In the genomic region with DNA sequence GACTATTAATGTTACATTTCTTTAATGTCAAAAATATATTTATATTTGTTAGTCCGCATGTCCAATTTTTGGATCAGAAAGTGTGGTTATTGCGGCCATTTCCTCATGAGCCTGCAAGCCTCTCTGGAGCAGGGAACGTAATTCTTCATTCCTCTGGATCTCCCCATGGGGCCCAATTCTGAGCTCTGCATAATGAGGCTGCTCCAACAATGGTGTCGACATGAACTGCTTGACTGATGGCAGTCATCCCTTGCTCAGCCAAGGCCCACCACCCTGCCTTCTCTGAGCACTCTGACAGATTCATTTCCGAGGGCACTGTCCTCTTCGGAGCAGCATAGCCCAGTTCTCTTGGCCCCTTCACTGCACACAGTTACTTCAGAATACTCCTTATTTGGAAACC, we compare ENCODE assay signal across 24 cellular contexts. TPM values are rescaled to one million over a fixed set of nuclear protein-coding genes. Genes with fewer than 3 reads are reported as not detected.
DNase-seq lines count a peak whose midpoint lies in the region; ATAC-seq, FAIRE-seq and TF ChIP-seq lines count a peak whose summit lies in the region.
"Had no signal": no experiment of that assay in that cellular context is flagged by ENCODE, and none has a peak within 500 bp of the region (broad histone marks: within the 10 kb centered on the region; RNA-seq: fewer than 3 reads in every experiment).

No MANE protein-coding gene starts in this region.

- ATAC-seq in HepG2 (no peak), right lobe of liver (no peak), upper lobe of left lung (ENCODE audit: low FRiP score in 2 of 2) (no peak), HG03565 (IDR thresholded peaks at IDR 0.05; ENCODE audit: unreplicated experiment) (no peak)
- ATAC-seq: A549, HCT116 had no signal

- H3K9ac ChIP-seq in HepG2 (ENCODE audit: insufficient read depth, low read depth, low read length): no peak overlapping the region; the same call in 1 of the 2 replicates
- no peak overlapping the region for H3K9ac ChIP-seq in subcutaneous abdominal adipose tissue (ENCODE audit: low read length in 5 of 5)

- H3K27me3 ChIP-seq in HepG2 (ENCODE audit: control insufficient read depth in 1 of 2, insufficient read depth in 2 of 2, low read length in 2 of 2): no peaks in the 10 kb centered on the region; a peak in 1 of 5 replicates
- H3K27me3 ChIP-seq in right lobe of liver: no peaks in the 10 kb centered on the region
- H3K27me3 ChIP-seq in subcutaneous abdominal adipose tissue (ENCODE audit: control insufficient read depth in 5 of 5, insufficient read depth in 4 of 5, low read length in 5 of 5): no peaks in the 10 kb centered on the region
- no peaks in the 10 kb centered on the region for H3K27me3 ChIP-seq in osteoblast (ENCODE audit: insufficient read depth, low read length)
- no peaks in the 10 kb centered on the region for H3K27me3 ChIP-seq in upper lobe of left lung

- H3K9me3 ChIP-seq in HepG2 (ENCODE audit: low read length): no peaks in the 10 kb centered on the region
- H3K9me3 ChIP-seq in right lobe of liver: no peaks in the 10 kb centered on the region
- H3K9me3 ChIP-seq in subcutaneous abdominal adipose tissue (ENCODE audit: control insufficient read depth in 5 of 5, low read length in 5 of 5): no peaks in the 10 kb centered on the region
- no peaks in the 10 kb centered on the region for H3K9me3 ChIP-seq in osteoblast (ENCODE audit: low read depth, low read length)
- H3K9me3 ChIP-seq in upper lobe of left lung: no peaks in the 10 kb centered on the region
- H3K9me3 ChIP-seq: A549, Caco-2 had no signal

- WGBS in HepG2 (ENCODE audit: low lambda C conversion rate): 98% methylated on average over 6 of the region's 6 CpGs
- 94% methylated on average over 4 of the region's 6 CpGs for WGBS in right lobe of liver (ENCODE audit: insufficient coverage, low coverage, low lambda C conversion rate, missing lambda C conversion rate)
- WGBS in upper lobe of left lung, 2 donors: 84 to 92% methylated on average over 6 of the region's 6 CpGs

- no TSS peak for BruUV-seq in HepG2 (replicated peaks; lab: Mats Ljungman, UMichigan)

- TF ChIP-seq CTCF in HepG2 (CRISPR knock-in tag; IDR thresholded peaks at IDR 0.05) (no peak), right lobe of liver (IDR thresholded peaks at IDR 0.05) (no peak), osteoblast (IDR thresholded peaks at IDR 0.05; ENCODE audit: extremely low read depth, low read depth, low read length) (no peak), upper lobe of left lung (IDR thresholded peaks at IDR 0.05) (no peak)

- H3K4me3 ChIP-seq in HepG2 (replicated peaks in 1 of 3; ENCODE audit: insufficient read depth in 1 of 3, low read depth in 2 of 3, low read length in 3 of 3) (no peak overlapping the region), right lobe of liver (no peak overlapping the region), subcutaneous abdominal adipose tissue (ENCODE audit: low read depth in 1 of 5, low read length in 5 of 5) (no peak overlapping the region), osteoblast (ENCODE audit: insufficient read depth, low read length) (no peak overlapping the region), upper lobe of left lung (no peak overlapping the region)
- H3K4me3 ChIP-seq: A549 had no signal

- TF ChIP-seq EP300 in HepG2 (IDR thresholded peaks at IDR 0.05; ENCODE audit: low read depth in 2 of 2, low read length in 2 of 2): no peak
- no peak for TF ChIP-seq EP300 in HepG2 (CRISPR knock-in tag; IDR thresholded peaks at IDR 0.05; ENCODE audit: borderline replicate concordance)
- TF ChIP-seq EP300 in upper lobe of left lung (IDR thresholded peaks at IDR 0.05): no peak

- H3K36me3 ChIP-seq in HepG2 (replicated peaks in 1 of 2; ENCODE audit: control insufficient read depth in 1 of 2, insufficient read depth in 2 of 2, low read length in 2 of 2) (no peaks in the 10 kb centered on the region), right lobe of liver (no peaks in the 10 kb centered on the region), subcutaneous abdominal adipose tissue (ENCODE audit: control insufficient read depth in 5 of 5, insufficient read depth in 5 of 5, low read length in 5 of 5) (no peaks in the 10 kb centered on the region), osteoblast (ENCODE audit: insufficient read depth, low read length) (no peaks in the 10 kb centered on the region), upper lobe of left lung (no peaks in the 10 kb centered on the region)

- H2AFZ ChIP-seq in HepG2 (ENCODE audit: low read length) (no peak overlapping the region), osteoblast (ENCODE audit: low read length) (no peak overlapping the region)

- POLR2A ChIA-PET in HepG2 (lab: Yijun Ruan, JAX): interaction anchor here (1.3 to 5.8 kb wide), 3 partner anchors 13 to 173 kb away, joined by 3 to 61 read pairs (median 5); partner anchors contain the start of genes CCDC15, ROBO4 and TMEM218

- no peak overlapping the region for H3K4me2 ChIP-seq in HepG2 (ENCODE audit: low read depth, low read length)
- no peak overlapping the region for H3K4me2 ChIP-seq in osteoblast (ENCODE audit: insufficient read depth, low read length)
- H3K4me2 ChIP-seq: A549 had no signal

- peak overlapping the region; percentile 90 for H3K27ac ChIP-seq in HepG2 (ENCODE audit: extremely low read length, insufficient read depth, low read length)
- no peak overlapping the region for H3K27ac ChIP-seq in right lobe of liver
- H3K27ac ChIP-seq in cingulate gyrus (ENCODE audit: low read depth, low read length): peak overlapping the region; percentile 100
- peak overlapping the region; percentile 95 for H3K27ac ChIP-seq in subcutaneous abdominal adipose tissue (ENCODE audit: low read depth, low read length)
- H3K27ac ChIP-seq in osteoblast (ENCODE audit: low read depth, low read length): no peak overlapping the region
- H3K27ac ChIP-seq in upper lobe of left lung: no peak overlapping the region
- H3K27ac ChIP-seq: 22Rv1, A549, C4-2B had no signal

- intact Hi-C loops in HepG2 (cut with micrococcal nuclease; ENCODE audit: unreplicated experiment): loop anchor here (5.0 kb wide), 2 partner anchors 37 to 317 kb away; partner anchors contain the start of gene TBRG1
- intact Hi-C loops in right lobe of liver (cut with DNase I): no loop called here

- no peak for DNase-seq in HepG2 (ENCODE audit: low spot score)
- no peak for DNase-seq in right lobe of liver
- no peak for DNase-seq in osteoblast (ENCODE audit: insufficient read length, low spot score, missing footprints)
- DNase-seq in upper lobe of left lung: no peak
- no peak for DNase-seq in LoVo (ENCODE audit: low spot score)
- DNase-seq: AML-193; Caco-2; CD4-positive, alpha-beta T cell; GDM1; GOT3; H7; HFFc6 had no signal

- H3K4me1 ChIP-seq in HepG2 (ENCODE audit: insufficient read depth, low read length) (peaks cover 87% of the 10 kb centered on the region), right lobe of liver (peaks cover 0 to 13% (median 3%) of the 10 kb centered on the region in 4 donors), subcutaneous abdominal adipose tissue (ENCODE audit: control insufficient read depth in 5 of 5, insufficient read depth in 5 of 5, low read length in 5 of 5) (peaks cover 0 to 49% (median 33%) of the 10 kb centered on the region in 5 donors), osteoblast (ENCODE audit: insufficient read depth, low read length) (peaks cover 15% of the 10 kb centered on the region), upper lobe of left lung (peaks cover 0 to 8% (median 0%) of the 10 kb centered on the region in 4 donors)

- TF ChIP-seq POLR2A in HepG2 (IDR thresholded peaks at IDR 0.05; ENCODE audit: insufficient read depth in 1 of 2, low read depth in 2 of 2, low read length in 2 of 2) (no peak), right lobe of liver (IDR thresholded peaks at IDR 0.05) (no peak), upper lobe of left lung (IDR thresholded peaks at IDR 0.05) (no peak)

- CTCF ChIA-PET in HepG2 (lab: Yijun Ruan, JAX; ENCODE audit: low intra/inter-chr PET ratio, low total read pairs): no interaction called here

- peaks cover 28% of the 10 kb centered on the region for H3K79me2 ChIP-seq in HepG2 (ENCODE audit: insufficient read depth, low read length)
- H3K79me2 ChIP-seq in osteoblast (ENCODE audit: insufficient read depth, low read length): no peaks in the 10 kb centered on the region

- no peak for TF ChIP-seq RAD21 in HepG2 (CRISPR knock-in tag; IDR thresholded peaks at IDR 0.05)

- no peak for FAIRE-seq in HepG2 (lab: Jason Lieb, UNC)
- FAIRE-seq: A549, D721Med, GM12892, GM18507 had no signal

- H4K20me1 ChIP-seq in HepG2 (ENCODE audit: insufficient read depth, low read length): no peaks in the 10 kb centered on the region
- no peaks in the 10 kb centered on the region for H4K20me1 ChIP-seq in osteoblast (ENCODE audit: insufficient read depth, low read length)

- in situ Hi-C loops in HepG2 (cut with HindIII; ENCODE audit: extremely low pct_ligation_motif_present, low pct_unique_long_range_greater_than_20kb): no loop called here

RNA-seq across cellular contexts. Expression of gene HEPACAM, which starts 3.1 kb away (rescaled TPM):
- total RNA-seq in HepG2 (2016; rRNA removed; fragmentation: Illumina TruSeq; extraction: Trizol) (58.5 and 66.9 TPM in 2 replicates), right lobe of liver (10 to 100 TPM in 1 of 6 experiments, 1 to 10 TPM in 4, under 1 TPM in 1; 0.30 to 30.8 (median 2.3) TPM), osteoblast (under 0.01 TPM in 1 of 2 replicates, not detected in the other), upper lobe of left lung (under 1 TPM in 1 of 6 donors, not detected in 5; 0.14 TPM)
- total RNA-seq in HepG2 (2016; cell fraction: cytosol; rRNA removed; fragmentation: Illumina TruSeq; extraction: Trizol; ENCODE audit: low read depth): 17.6 and 18.7 TPM in 2 replicates
- total RNA-seq in HepG2 (2016; cell fraction: insoluble cytoplasmic fraction; rRNA removed; fragmentation: Illumina TruSeq; extraction: Trizol): 53.8 and 67.4 TPM in 2 replicates
- total RNA-seq in HepG2 (2016; cell fraction: membrane; rRNA removed; fragmentation: Illumina TruSeq; extraction: Trizol): 53.8 and 64.2 TPM in 2 replicates
- total RNA-seq in HepG2 (2016; cell fraction: nucleus; rRNA removed; fragmentation: Illumina TruSeq; extraction: Trizol): 81.5 and 83.9 TPM in 2 replicates
- 74.8 and 121 TPM in 2 replicates for polyA plus RNA-seq in HepG2 (2011; rRNA removed)
- polyA plus RNA-seq in HepG2 (2011; cell fraction: cytosol; rRNA removed): 47.5 and 102 TPM in 2 replicates
- polyA plus RNA-seq in HepG2 (2011; cell fraction: nucleus; rRNA removed): 131 and 258 TPM in 2 replicates
- polyA plus RNA-seq in HepG2 (2012): 59.1 and 64.3 TPM in 2 replicates
- polyA plus RNA-seq in HepG2 (2016; cell fraction: cytosol; fragmentation: Illumina TruSeq; extraction: Trizol; ENCODE audit: low read depth): 10.5 and 13.0 TPM in 2 replicates
- 31.3 and 35.9 TPM in 2 replicates for polyA plus RNA-seq in HepG2 (2016; cell fraction: insoluble cytoplasmic fraction; fragmentation: Illumina TruSeq; extraction: Trizol; ENCODE audit: low read depth)
- polyA plus RNA-seq in HepG2 (2016; cell fraction: membrane; fragmentation: Illumina TruSeq; extraction: Trizol; ENCODE audit: low read depth): 36.7 and 41.7 TPM in 2 replicates
- polyA plus RNA-seq in HepG2 (2016; cell fraction: nucleus; fragmentation: Illumina TruSeq; extraction: Trizol; ENCODE audit: insufficient read depth, low read depth): 102 and 105 TPM in 2 replicates
- polyA minus RNA-seq in HepG2 (2011; rRNA and poly(A)+ RNA removed; ENCODE audit: low replicate concordance): 0.19 and 706 TPM in 2 replicates
- polyA minus RNA-seq in HepG2 (2011; cell fraction: cytosol; rRNA and poly(A)+ RNA removed): 95.5 and 142 TPM in 2 replicates
- polyA minus RNA-seq in HepG2 (2011; cell fraction: nucleus; rRNA and poly(A)+ RNA removed): 137 and 199 TPM in 2 replicates
- total RNA-seq: CD4-positive, alpha-beta T cell; H7; HT-29 had no signal
- polyA plus RNA-seq: A549 had no signal

RNA-seq across cellular contexts. Expression of gene CCDC15, which starts 15.0 kb away (rescaled TPM):
- total RNA-seq in HepG2 (2016; rRNA removed; fragmentation: Illumina TruSeq; extraction: Trizol) (4.6 and 6.5 TPM in 2 replicates), right lobe of liver (1 to 10 TPM in 2 of 6 experiments, under 1 TPM in 4; 0.57 to 1.8 (median 0.70) TPM), osteoblast (2.1 and 2.2 TPM in 2 replicates), upper lobe of left lung (1 to 10 TPM in 4 of 6 donors, under 1 TPM in 2; 0.89 to 3.1 (median 1.2) TPM)
- total RNA-seq in HepG2 (2016; cell fraction: cytosol; rRNA removed; fragmentation: Illumina TruSeq; extraction: Trizol; ENCODE audit: low read depth): 3.4 and 5.0 TPM in 2 replicates
- total RNA-seq in HepG2 (2016; cell fraction: insoluble cytoplasmic fraction; rRNA removed; fragmentation: Illumina TruSeq; extraction: Trizol): 4.3 and 5.4 TPM in 2 replicates
- total RNA-seq in HepG2 (2016; cell fraction: membrane; rRNA removed; fragmentation: Illumina TruSeq; extraction: Trizol): 2.5 and 3.6 TPM in 2 replicates
- 9.8 and 10.9 TPM in 2 replicates for total RNA-seq in HepG2 (2016; cell fraction: nucleus; rRNA removed; fragmentation: Illumina TruSeq; extraction: Trizol)
- polyA plus RNA-seq in HepG2 (2011; rRNA removed): 1.2 and 2.2 TPM in 2 replicates
- 0.63 and 0.85 TPM in 2 replicates for polyA plus RNA-seq in HepG2 (2011; cell fraction: cytosol; rRNA removed)
- 1.5 and 2.5 TPM in 2 replicates for polyA plus RNA-seq in HepG2 (2011; cell fraction: nucleus; rRNA removed)
- 0.69 and 1.7 TPM in 2 replicates for polyA plus RNA-seq in HepG2 (2012)
- polyA plus RNA-seq in HepG2 (2016; cell fraction: cytosol; fragmentation: Illumina TruSeq; extraction: Trizol; ENCODE audit: low read depth): 0.19 and 0.21 TPM in 2 replicates
- polyA plus RNA-seq in HepG2 (2016; cell fraction: insoluble cytoplasmic fraction; fragmentation: Illumina TruSeq; extraction: Trizol; ENCODE audit: low read depth): 3.6 and 4.3 TPM in 2 replicates
- 0.18 and 0.38 TPM in 2 replicates for polyA plus RNA-seq in HepG2 (2016; cell fraction: membrane; fragmentation: Illumina TruSeq; extraction: Trizol; ENCODE audit: low read depth)
- polyA plus RNA-seq in HepG2 (2016; cell fraction: nucleus; fragmentation: Illumina TruSeq; extraction: Trizol; ENCODE audit: insufficient read depth, low read depth): 4.4 and 5.8 TPM in 2 replicates
- 1.2 TPM in 1 of 2 replicates, not detected in the other for polyA minus RNA-seq in HepG2 (2011; rRNA and poly(A)+ RNA removed; ENCODE audit: low replicate concordance)
- polyA minus RNA-seq in HepG2 (2011; cell fraction: cytosol; rRNA and poly(A)+ RNA removed): 1.6 and 2.1 TPM in 2 replicates
- polyA minus RNA-seq in HepG2 (2011; cell fraction: nucleus; rRNA and poly(A)+ RNA removed): 11.4 and 20.6 TPM in 2 replicates

RNA-seq across cellular contexts. Expression of gene HEPN1, which starts 19.9 kb away (rescaled TPM):
- not detected in 2 replicates for total RNA-seq in HepG2 (2016; rRNA removed; fragmentation: Illumina TruSeq; extraction: Trizol)
- not detected in 2 replicates for total RNA-seq in HepG2 (2016; cell fraction: cytosol; rRNA removed; fragmentation: Illumina TruSeq; extraction: Trizol; ENCODE audit: low read depth)
- total RNA-seq in HepG2 (2016; cell fraction: insoluble cytoplasmic fraction; rRNA removed; fragmentation: Illumina TruSeq; extraction: Trizol): not detected in 2 replicates
- total RNA-seq in HepG2 (2016; cell fraction: membrane; rRNA removed; fragmentation: Illumina TruSeq; extraction: Trizol): not detected in 2 replicates
- total RNA-seq in HepG2 (2016; cell fraction: nucleus; rRNA removed; fragmentation: Illumina TruSeq; extraction: Trizol): not detected in 2 replicates
- polyA plus RNA-seq in HepG2 (2011; rRNA removed): not detected in 2 replicates
- polyA plus RNA-seq in HepG2 (2011; cell fraction: cytosol; rRNA removed): not detected in 2 replicates
- polyA plus RNA-seq in HepG2 (2011; cell fraction: nucleus; rRNA removed): not detected in 2 replicates
- 34.1 and 38.2 TPM in 2 replicates for polyA plus RNA-seq in HepG2 (2012)
- polyA plus RNA-seq in HepG2 (2016; cell fraction: cytosol; fragmentation: Illumina TruSeq; extraction: Trizol; ENCODE audit: low read depth): not detected in 2 replicates
- polyA plus RNA-seq in HepG2 (2016; cell fraction: insoluble cytoplasmic fraction; fragmentation: Illumina TruSeq; extraction: Trizol; ENCODE audit: low read depth): not detected in 2 replicates
- not detected in 2 replicates for polyA plus RNA-seq in HepG2 (2016; cell fraction: membrane; fragmentation: Illumina TruSeq; extraction: Trizol; ENCODE audit: low read depth)
- polyA plus RNA-seq in HepG2 (2016; cell fraction: nucleus; fragmentation: Illumina TruSeq; extraction: Trizol; ENCODE audit: insufficient read depth, low read depth): not detected in 2 replicates
- not detected in 2 replicates for polyA minus RNA-seq in HepG2 (2011; rRNA and poly(A)+ RNA removed; ENCODE audit: low replicate concordance)
- 0.70 TPM in 1 of 2 replicates, not detected in the other for polyA minus RNA-seq in HepG2 (2011; cell fraction: cytosol; rRNA and poly(A)+ RNA removed)
- 0.26 TPM in 1 of 2 replicates, not detected in the other for polyA minus RNA-seq in HepG2 (2011; cell fraction: nucleus; rRNA and poly(A)+ RNA removed)
- under 1 TPM in 1 of 6 experiments, not detected in 5; 0.18 TPM for total RNA-seq in right lobe of liver
- total RNA-seq in osteoblast: under 0.01 TPM in 1 of 2 replicates, not detected in the other
- not detected for total RNA-seq in upper lobe of left lung
- total RNA-seq: Caco-2; CD4-positive, alpha-beta T cell; H7; HFFc6; HT-29 had no signal
- polyA plus RNA-seq: A549, BJ had no signal

RNA-seq across cellular contexts. Expression of gene ROBO4, which starts 41.3 kb away (rescaled TPM):
- total RNA-seq in HepG2 (2016; rRNA removed; fragmentation: Illumina TruSeq; extraction: Trizol) (0.07 TPM in 1 of 2 replicates, not detected in the other), right lobe of liver (10 to 100 TPM in 3 of 6 experiments, 1 to 10 TPM in 3; 3.6 to 18.8 (median 9.0) TPM), osteoblast (0.36 and 0.59 TPM in 2 replicates), upper lobe of left lung (100 to 1,000 TPM in 2 of 6 donors, 10 to 100 TPM in 4; 17.3 to 111 (median 50.2) TPM)
- not detected in 2 replicates for total RNA-seq in HepG2 (2016; cell fraction: cytosol; rRNA removed; fragmentation: Illumina TruSeq; extraction: Trizol; ENCODE audit: low read depth)
- total RNA-seq in HepG2 (2016; cell fraction: insoluble cytoplasmic fraction; rRNA removed; fragmentation: Illumina TruSeq; extraction: Trizol): not detected in 2 replicates
- not detected in 2 replicates for total RNA-seq in HepG2 (2016; cell fraction: membrane; rRNA removed; fragmentation: Illumina TruSeq; extraction: Trizol)
- total RNA-seq in HepG2 (2016; cell fraction: nucleus; rRNA removed; fragmentation: Illumina TruSeq; extraction: Trizol): not detected in 2 replicates
- polyA plus RNA-seq in HepG2 (2011; rRNA removed): 0.47 and 1.1 TPM in 2 replicates
- 0.21 and 0.60 TPM in 2 replicates for polyA plus RNA-seq in HepG2 (2011; cell fraction: cytosol; rRNA removed)
- polyA plus RNA-seq in HepG2 (2011; cell fraction: nucleus; rRNA removed): 4.1 and 9.2 TPM in 2 replicates
- polyA plus RNA-seq in HepG2 (2012): 2.2 and 2.4 TPM in 2 replicates
- not detected in 2 replicates for polyA plus RNA-seq in HepG2 (2016; cell fraction: cytosol; fragmentation: Illumina TruSeq; extraction: Trizol; ENCODE audit: low read depth)
- not detected in 2 replicates for polyA plus RNA-seq in HepG2 (2016; cell fraction: insoluble cytoplasmic fraction; fragmentation: Illumina TruSeq; extraction: Trizol; ENCODE audit: low read depth)
- polyA plus RNA-seq in HepG2 (2016; cell fraction: membrane; fragmentation: Illumina TruSeq; extraction: Trizol; ENCODE audit: low read depth): not detected in 2 replicates
- 0.51 and 0.55 TPM in 2 replicates for polyA plus RNA-seq in HepG2 (2016; cell fraction: nucleus; fragmentation: Illumina TruSeq; extraction: Trizol; ENCODE audit: insufficient read depth, low read depth)
- polyA minus RNA-seq in HepG2 (2011; rRNA and poly(A)+ RNA removed; ENCODE audit: low replicate concordance): 6.3 TPM in 1 of 2 replicates, not detected in the other
- polyA minus RNA-seq in HepG2 (2011; cell fraction: cytosol; rRNA and poly(A)+ RNA removed): 2.1 and 2.7 TPM in 2 replicates
- 3.7 and 7.2 TPM in 2 replicates for polyA minus RNA-seq in HepG2 (2011; cell fraction: nucleus; rRNA and poly(A)+ RNA removed)
- total RNA-seq: Caco-2; CD4-positive, alpha-beta T cell; H7; HT-29 had no signal
- polyA plus RNA-seq: A549 had no signal

Comparison
In these comparisons a context has a peak if more than half of its experiments do, and no peak if none do; other contexts are left out.
1. H3K27ac ChIP-seq: peak in HepG2 (single experiment), cingulate gyrus (single experiment) and subcutaneous abdominal adipose tissue (single experiment); none in right lobe of liver (0 of 3), osteoblast (single experiment) and upper lobe of left lung (0 of 4).